In genomic region chr6:169659820-169660610, GRCh38 we compare ENCODE assay signal across 1 cellular context.
TF ChIP-seq lines count a peak whose summit lies in the region.

No MANE protein-coding gene starts in this region.

TF ChIP-seq in H1, 55 proteins besides CTCF, POLR2A, EP300 and RAD21:
- TF ChIP-seq SRF (IDR thresholded peaks at IDR 0.05; ENCODE audit: low read depth, low read length) = no peak
- TF ChIP-seq NRF1 (IDR thresholded peaks at IDR 0.05; ENCODE audit: low read depth, low read length) = no peak
- TF ChIP-seq SUZ12 (IDR thresholded peaks at IDR 0.05; ENCODE audit: low read length) = no peak
- no peak for TF ChIP-seq RFX5 (IDR thresholded peaks at IDR 0.05; ENCODE audit: borderline replicate concordance, low read depth, low read length)
- TF ChIP-seq CREB1 (IDR thresholded peaks at IDR 0.05) = no peak
- TF ChIP-seq MAFK (IDR thresholded peaks at IDR 0.05; ENCODE audit: low read depth, low read length) = no peak
- TF ChIP-seq POU5F1 (IDR thresholded peaks at IDR 0.05; ENCODE audit: low read depth, low read length) = no peak
- TF ChIP-seq MAX (IDR thresholded peaks at IDR 0.05) = no peak
- TF ChIP-seq CHD7 (IDR thresholded peaks at IDR 0.05; ENCODE audit: insufficient replicate concordance, low read length) = no peak
- TF ChIP-seq KDM5A (IDR thresholded peaks at IDR 0.05; ENCODE audit: low read length) = no peak
- no peak for TF ChIP-seq EZH2 (IDR thresholded peaks at IDR 0.05; ENCODE audit: low read depth, low read length, severe bottlenecking)
- TF ChIP-seq CTBP2 (IDR thresholded peaks at IDR 0.05; ENCODE audit: borderline replicate concordance, insufficient read depth, insufficient read length, low read length) = no peak
- TF ChIP-seq PHF8 (conservative IDR thresholded peaks at IDR 0.05; ENCODE audit: low read depth, low read length) = no peak
- no peak for TF ChIP-seq BCL11A (IDR thresholded peaks at IDR 0.05; ENCODE audit: low read depth in 2 of 2, low read length in 2 of 2)
- no peak for TF ChIP-seq BACH1 (IDR thresholded peaks at IDR 0.05; ENCODE audit: low read length)
- TF ChIP-seq JUND (IDR thresholded peaks at IDR 0.05; ENCODE audit: low read length) = no peak
- no peak for TF ChIP-seq SAP30 (IDR thresholded peaks at IDR 0.05; ENCODE audit: insufficient read depth, insufficient replicate concordance, low read length)
- TF ChIP-seq, protein P1, sequence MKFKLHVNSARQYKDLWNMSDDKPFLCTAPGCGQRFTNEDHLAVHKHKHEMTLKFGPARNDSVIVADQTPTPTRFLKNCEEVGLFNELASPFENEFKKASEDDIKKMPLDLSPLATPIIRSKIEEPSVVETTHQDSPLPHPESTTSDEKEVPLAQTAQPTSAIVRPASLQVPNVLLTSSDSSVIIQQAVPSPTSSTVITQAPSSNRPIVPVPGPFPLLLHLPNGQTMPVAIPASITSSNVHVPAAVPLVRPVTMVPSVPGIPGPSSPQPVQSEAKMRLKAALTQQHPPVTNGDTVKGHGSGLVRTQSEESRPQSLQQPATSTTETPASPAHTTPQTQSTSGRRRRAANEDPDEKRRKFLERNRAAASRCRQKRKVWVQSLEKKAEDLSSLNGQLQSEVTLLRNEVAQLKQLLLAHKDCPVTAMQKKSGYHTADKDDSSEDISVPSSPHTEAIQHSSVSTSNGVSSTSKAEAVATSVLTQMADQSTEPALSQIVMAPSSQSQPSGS (IDR thresholded peaks at IDR 0.05; ENCODE audit: low read length) = no peak
- no peak for TF ChIP-seq SP2 (IDR thresholded peaks at IDR 0.05; ENCODE audit: low read length)
